8 cellular contexts compared by ENCODE assay signal in the genomic region with DNA sequence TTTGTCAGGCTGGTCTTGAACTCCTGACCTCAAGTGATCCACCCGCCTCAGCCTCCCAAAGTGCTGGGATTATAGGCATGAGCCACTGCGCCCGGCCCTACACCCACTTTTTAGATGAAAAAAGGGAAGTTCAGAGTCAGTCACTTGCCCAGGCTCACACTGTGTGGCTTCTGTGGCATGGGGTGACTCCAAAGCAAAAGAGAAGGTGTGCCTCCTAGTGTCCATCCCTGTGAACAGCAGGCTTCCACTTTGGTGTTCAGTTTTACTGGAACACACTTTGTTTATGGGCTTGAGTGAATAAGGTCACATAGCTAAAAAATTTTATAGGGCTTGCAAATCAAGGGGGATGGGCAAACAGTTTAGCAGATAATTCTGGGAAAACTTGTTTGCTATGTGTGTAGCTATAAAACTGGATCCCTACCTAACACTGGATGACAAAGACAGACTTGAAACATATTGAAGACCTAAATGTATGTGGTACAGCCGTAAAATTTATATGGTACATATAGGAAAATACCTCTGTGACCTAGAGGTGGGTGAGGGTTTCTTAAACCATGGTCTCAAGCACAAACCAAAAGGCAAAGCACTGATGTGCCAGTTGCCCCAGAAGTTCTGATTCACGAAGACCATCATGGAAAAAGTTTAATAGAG. TPM values are rescaled to one million over a fixed set of nuclear protein-coding genes. Genes with fewer than 3 reads are reported as not detected.
DNase-seq lines count a peak whose midpoint lies in the region; ATAC-seq and TF ChIP-seq lines count a peak whose summit lies in the region.

No MANE protein-coding gene starts in this region.

- H3K9me3 Mint-ChIP-seq in type B pancreatic cell: no peaks in the 10 kb centered on the region

- TF ChIP-seq CTCF in AG04449 (IDR thresholded peaks at IDR 0.05; ENCODE audit: insufficient read depth, low read length, missing control alignments): peak; percentile 70
- TF ChIP-seq CTCF in OCI-LY3 (IDR thresholded peaks at IDR 0.05; ENCODE audit: low read depth, low read length): peak; percentile 86
- peak; percentile 94 for TF ChIP-seq CTCF in fibroblast of mammary gland (conservative IDR thresholded peaks at IDR 0.05; ENCODE audit: control insufficient read depth, insufficient read depth, low read depth, low read length)
- peak in 2 of 3 donors; percentile 57 to 73 for TF ChIP-seq CTCF in ovary (IDR thresholded peaks at IDR 0.05)
- TF ChIP-seq CTCF in type B pancreatic cell (conservative IDR thresholded peaks at IDR 0.05): peak; percentile 79

- H3K36me3 ChIP-seq in OCI-LY3 (replicated peaks; ENCODE audit: low read depth, low read length): peaks cover 4% of the 10 kb centered on the region
- H3K36me3 ChIP-seq in ovary: no peaks in the 10 kb centered on the region

- intact Hi-C loops in ovary (cut with DNase I): loop anchor here in 2 of 4 donors (5.0 to 10.0 kb wide), 2 partner anchors 154 to 156 kb away; no protein-coding TSS in a partner anchor

- H2AFZ ChIP-seq in OCI-LY3 (ENCODE audit: low read depth, low read length): no peak overlapping the region

- no peak for TF ChIP-seq EP300 in ovary (IDR thresholded peaks at IDR 0.05)

- H3K27ac ChIP-seq in OCI-LY3 (ENCODE audit: low read length) (no peak overlapping the region), ovary (no peak overlapping the region)

- no peak for TF ChIP-seq POLR2A in ovary (IDR thresholded peaks at IDR 0.05)

- H3K27me3 ChIP-seq in OCI-LY3 (ENCODE audit: low read depth, low read length) (no peaks in the 10 kb centered on the region), ovary (no peaks in the 10 kb centered on the region)

- no peak for DNase-seq in AG04449 (ENCODE audit: low read depth, low spot score)
- peak; percentile 53 for DNase-seq in activated T-cell treated with anti-CD3 and anti-CD28 coated beads for 48 hours (ENCODE audit: low read depth)
- DNase-seq in fibroblast of mammary gland (ENCODE audit: low read depth): peak; percentile 58
- peak; percentile 41 to 63 (median 43) for DNase-seq in ovary
- DNase-seq in type B pancreatic cell (ENCODE audit: extremely low spot score, unreplicated experiment): no peak

- H3K4me3 Mint-ChIP-seq in type B pancreatic cell: no peak overlapping the region

- no peak overlapping the region for H3K4me2 ChIP-seq in OCI-LY3 (ENCODE audit: low read length)

- no peak overlapping the region for H3K9ac ChIP-seq in OCI-LY3 (ENCODE audit: low read length)

- WGBS in ovary, 3 donors: 78 to 93% (median 82%) methylated on average over 5 of the region's 5 CpGs

- no peaks in the 10 kb centered on the region for H3K79me2 ChIP-seq in OCI-LY3 (ENCODE audit: low read length)

- H3K4me1 Mint-ChIP-seq in type B pancreatic cell (ENCODE audit: unreplicated experiment): no peaks in the 10 kb centered on the region

- peak; percentile 75 for ATAC-seq in GM18511 (IDR thresholded peaks at IDR 0.05; ENCODE audit: unreplicated experiment)
- ATAC-seq in HG03175 (IDR thresholded peaks at IDR 0.05; ENCODE audit: unreplicated experiment): peak; percentile 80

- peaks cover 3% of the 10 kb centered on the region for H3K36me3 Mint-ChIP-seq in type B pancreatic cell

- H4K20me1 ChIP-seq in OCI-LY3 (ENCODE audit: insufficient read depth, low read length): 0 out of 2 replicates have a peak, but pooled peaks cover 2% of the 10 kb centered on the region

- POLR2A ChIA-PET in AG04449 (lab: Yijun Ruan, JAX): no interaction called here

- no peak overlapping the region for H3K27ac Mint-ChIP-seq in type B pancreatic cell

- H3K9me3 ChIP-seq in OCI-LY3 (ENCODE audit: insufficient read depth, low read length) (no peaks in the 10 kb centered on the region), ovary (no peaks in the 10 kb centered on the region)

- CTCF ChIA-PET in AG04449 (lab: Yijun Ruan, JAX): interaction anchor here (0.9 to 1.4 kb wide), 11 partner anchors 9 to 744 kb away, joined by 3 to 12 read pairs (median 3); no protein-coding TSS in a partner anchor

- no peaks in the 10 kb centered on the region for H3K27me3 Mint-ChIP-seq in type B pancreatic cell

- no peak overlapping the region for H3K4me3 ChIP-seq in AG04449 (ENCODE audit: low read depth, low read length)
- no peak overlapping the region for H3K4me3 ChIP-seq in OCI-LY3 (ENCODE audit: low read length)
- H3K4me3 ChIP-seq in fibroblast of mammary gland (ENCODE audit: control insufficient read depth, low read depth, low read length): no peak overlapping the region
- no peak overlapping the region for H3K4me3 ChIP-seq in ovary

- H3K4me1 ChIP-seq in OCI-LY3 (ENCODE audit: low read length) (no peaks in the 10 kb centered on the region), ovary (ENCODE audit: insufficient read depth) (peaks cover 2% of the 10 kb centered on the region)

RNA-seq across cellular contexts. Expression of gene EID3, which starts 54.9 kb away (rescaled TPM):
- 10 to 100 TPM in 2 of 7 donors, 1 to 10 TPM in 5; 5.2 to 23.4 (median 7.3) TPM for total RNA-seq in ovary
- 1 to 10 TPM; 3.0 to 6.0 TPM for polyA plus RNA-seq in ovary
- 2.9 and 7.3 TPM in 2 replicates for total RNA-seq in type B pancreatic cell (ENCODE audit: low replicate concordance)

Comparison
In these comparisons a context has a peak if more than half of its experiments do, and no peak if none do; other contexts are left out.
1. DNase-seq: peak in activated T-cell treated with anti-CD3 and anti-CD28 coated beads for 48 hours (single experiment), fibroblast of mammary gland (single experiment) and ovary (5 of 5); none in AG04449 (single experiment) and type B pancreatic cell (single experiment).
2. Peak in every context shown above with its lines, with median percentiles within 50 percentile points of each other: CTCF ChIP-seq.